In the genomic region with DNA sequence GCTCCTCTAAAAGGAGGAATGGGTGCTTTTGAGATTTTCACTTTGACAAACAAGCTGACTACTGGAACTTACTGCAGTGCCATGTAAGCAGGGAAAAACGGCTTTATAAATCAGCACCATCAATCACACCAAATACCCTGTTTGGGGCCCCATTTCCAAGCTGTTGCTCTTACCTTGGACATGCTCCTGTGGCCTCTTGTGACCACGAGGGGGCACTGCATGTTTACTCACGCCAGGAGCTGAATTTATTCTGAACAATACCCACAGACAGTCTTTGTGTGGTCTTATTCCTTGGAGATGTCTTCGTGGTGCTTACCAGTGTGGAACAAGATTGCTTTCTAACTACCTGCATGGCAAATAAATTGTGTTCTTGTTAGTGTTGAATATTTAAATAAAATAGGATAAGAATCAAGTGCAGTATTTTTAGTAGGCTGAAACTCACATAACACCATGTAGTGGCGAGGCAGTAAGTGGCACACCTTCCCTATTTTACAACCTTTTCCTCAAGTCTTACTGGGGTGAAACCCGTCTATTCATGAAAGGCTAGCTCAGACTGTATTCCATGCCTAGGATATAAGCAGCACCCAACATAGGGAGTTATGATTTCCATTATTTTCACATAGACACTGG, we compare ENCODE assay signal across 8 cellular contexts.
A peak's percentile ranks its signal among the peaks of the same experiment; 100 is the strongest.
DNase-seq lines count a peak whose midpoint lies in the region; ATAC-seq and TF ChIP-seq lines count a peak whose summit lies in the region.

No MANE protein-coding gene starts in this region.

- no peak for DNase-seq in AG09319 (ENCODE audit: extremely low read depth, low read depth)
- DNase-seq in GM13976 (ENCODE audit: low spot score), result peak; percentile 22
- DNase-seq in NCI-H2227 (lab: John Stamatoyannopoulos, UW; ENCODE audit: unreplicated experiment), result peak; percentile 76
- peak; percentile 39 for DNase-seq in amniotic epithelial cell (ENCODE audit: low read depth)
- DNase-seq in right atrium auricular region (ENCODE audit: low spot score), result no peak
- DNase-seq in sciatic nerve (ENCODE audit: low spot score), result peak; percentile 66

- in situ Hi-C loops in GM13976 (cut with MboI; ENCODE audit: low sequenced_read_pairs, unreplicated experiment), result loop anchor here (25.0 kb wide), 1 partner anchor 577 kb away; no protein-coding TSS in a partner anchor

- no peak overlapping the region for H3K27ac ChIP-seq in right atrium auricular region

- ATAC-seq in HG02970 (IDR thresholded peaks at IDR 0.05; ENCODE audit: low FRiP score, unreplicated experiment) (peak; percentile 71), sciatic nerve (no peak), GM18873 (IDR thresholded peaks at IDR 0.05; ENCODE audit: low FRiP score, unreplicated experiment) (no peak)

- intact Hi-C loops in sciatic nerve (cut with DNase I), result no loop called here

- H3K4me3 ChIP-seq in right atrium auricular region, result no peak overlapping the region

- H3K4me1 ChIP-seq in right atrium auricular region, result no peaks in the 10 kb centered on the region

- H3K9me3 ChIP-seq in right atrium auricular region, result no peaks in the 10 kb centered on the region

- TF ChIP-seq CTCF in AG09319 (IDR thresholded peaks at IDR 0.05; ENCODE audit: low read depth, low read length) (peak; percentile 53), GM13976 (IDR thresholded peaks at IDR 0.05; ENCODE audit: borderline replicate concordance, control extremely low read depth, extremely low read depth, insufficient read depth, missing control alignments) (peak; percentile 69), right atrium auricular region (IDR thresholded peaks at IDR 0.05) (peak; percentile 53 to 83)

- H3K27me3 ChIP-seq in right atrium auricular region, result no peaks in the 10 kb centered on the region

- H3K36me3 ChIP-seq in right atrium auricular region, result no peaks in the 10 kb centered on the region

Comparison
In these comparisons a context has a peak if more than half of its experiments do, and no peak if none do; other contexts are left out.
1. DNase-seq: peak in GM13976 (single experiment), NCI-H2227 (single experiment), amniotic epithelial cell (single experiment) and sciatic nerve (single experiment); none in AG09319 (single experiment) and right atrium auricular region (single experiment).
2. Peak in every context shown above with its lines, with median percentiles within 50 percentile points of each other: CTCF ChIP-seq.